11 cellular contexts compared by ENCODE assay signal in the genomic region with DNA sequence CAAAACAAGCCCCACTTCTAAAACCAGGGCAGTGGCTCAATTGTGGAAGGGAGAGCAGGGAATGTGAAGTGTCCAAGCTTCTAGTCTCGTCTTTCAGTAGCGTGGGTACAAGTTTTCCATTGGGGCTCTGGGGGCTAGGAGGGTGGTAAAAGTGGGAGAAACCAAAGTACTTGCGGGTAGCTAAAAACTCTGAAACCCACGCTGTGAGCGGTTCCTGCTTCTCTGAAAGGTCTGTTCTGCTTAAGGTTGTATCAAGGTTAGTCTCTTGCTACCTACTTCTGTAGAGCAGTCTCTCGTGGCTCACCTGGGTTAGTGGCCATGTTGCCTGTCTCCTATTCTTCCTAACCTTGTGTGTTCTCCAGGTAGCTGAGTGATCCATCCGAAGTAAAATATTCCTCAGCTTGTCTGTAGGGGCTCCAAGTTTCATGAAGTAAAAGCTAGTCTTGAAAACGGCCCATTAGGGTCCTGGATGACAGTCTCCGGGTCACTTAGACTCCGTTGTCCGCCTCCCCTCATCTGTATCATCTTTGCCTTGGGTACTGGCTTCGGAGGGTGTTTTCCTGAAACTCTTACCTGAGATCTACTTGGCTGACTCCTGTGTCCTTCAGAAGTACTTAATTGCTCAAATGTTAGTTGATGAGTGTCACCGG. TPM values are rescaled to one million over a fixed set of nuclear protein-coding genes. Genes with fewer than 3 reads are reported as not detected.
DNase-seq lines count a peak whose midpoint lies in the region; ATAC-seq and TF ChIP-seq lines count a peak whose summit lies in the region.
"Had no signal": no experiment of that assay in that cellular context is flagged by ENCODE, and none has a peak within 500 bp of the region (broad histone marks: within the 10 kb centered on the region; RNA-seq: fewer than 3 reads in every experiment).

No MANE protein-coding gene starts in this region.

- peaks cover 51% of the 10 kb centered on the region for H3K4me1 Mint-ChIP-seq in chondrocyte (ENCODE audit: low read depth)

- peaks cover 14% of the 10 kb centered on the region for H3K36me3 Mint-ChIP-seq in chondrocyte (ENCODE audit: low read depth)

- H3K9ac ChIP-seq in HUES48 (ENCODE audit: low read depth, low read length), result peak overlapping the region; percentile 44; the same call in 1 of the 2 replicates
- peak overlapping the region; percentile 2 for H3K9ac ChIP-seq in rectal smooth muscle tissue (ENCODE audit: low read length)

- H3K36me3 ChIP-seq in GM06990 (ENCODE audit: control insufficient read depth, insufficient read depth, low read length), result peaks cover 10% of the 10 kb centered on the region
- peaks cover 23% of the 10 kb centered on the region for H3K36me3 ChIP-seq in HUES48 (ENCODE audit: control insufficient read depth, insufficient read depth, low read length)
- H3K36me3 ChIP-seq in rectal smooth muscle tissue (ENCODE audit: control insufficient read depth, insufficient read depth, low read length), result peaks cover 18% of the 10 kb centered on the region

- H3K27me3 ChIP-seq in GM06990 (replicated peaks; ENCODE audit: control insufficient read depth, insufficient read depth, low read length) (no peaks in the 10 kb centered on the region), HUES48 (ENCODE audit: control insufficient read depth, insufficient read depth, low read length) (no peaks in the 10 kb centered on the region), rectal smooth muscle tissue (ENCODE audit: control insufficient read depth, insufficient read depth, low read length) (no peaks in the 10 kb centered on the region)

- peak overlapping the region; percentile 78 for H3K4me3 Mint-ChIP-seq in chondrocyte (ENCODE audit: unreplicated experiment)

- H3K4me3 ChIP-seq in GM06990 (replicated peaks; ENCODE audit: low read depth, low read length) (0 out of 2 replicates have a peak overlapping the region, but pooled peaks have one; percentile 68), HUES48 (ENCODE audit: low read depth, low read length) (peak overlapping the region; percentile 70), rectal smooth muscle tissue (ENCODE audit: low read length) (peak overlapping the region; percentile 84)
- H3K4me3 ChIP-seq: mucosa of descending colon had no signal

- DNase-seq in GM06990 (ENCODE audit: extremely low read depth, insufficient read length) (no peak), chondrocyte (ENCODE audit: low spot score) (no peak), NCI-H1436 (lab: John Stamatoyannopoulos, UW) (no peak), AML-193 (lab: John Stamatoyannopoulos, UW) (no peak), KG1 (lab: John Stamatoyannopoulos, UW) (no peak)
- DNase-seq: activated CD4-positive, CD25-positive, alpha-beta regulatory T cell treated with anti-CD3 and anti-CD28 coated beads, Interleukin-2, amount 50 U/mL, for 72 hours; NCI-H446 had no signal

- no peak for ATAC-seq in GM19328 (IDR thresholded peaks at IDR 0.05; ENCODE audit: unreplicated experiment)
- ATAC-seq: mucosa of descending colon had no signal

- TF ChIP-seq CTCF in GM06990 (IDR thresholded peaks at IDR 0.05; ENCODE audit: insufficient read depth, low read length, poor library complexity, severe bottlenecking), result no peak
- TF ChIP-seq CTCF in chondrocyte (IDR thresholded peaks at IDR 0.05), result no peak

- no peaks in the 10 kb centered on the region for H3K9me3 Mint-ChIP-seq in chondrocyte (ENCODE audit: low read depth)

- H3K4me1 ChIP-seq in HUES48 (ENCODE audit: control insufficient read depth, insufficient read depth, low read length) (peaks cover 46% of the 10 kb centered on the region), rectal smooth muscle tissue (ENCODE audit: control insufficient read depth, insufficient read depth, low read length) (peaks cover 38% of the 10 kb centered on the region)

- H3K9me3 ChIP-seq in HUES48 (ENCODE audit: control insufficient read depth, insufficient read depth, low read length), result no peaks in the 10 kb centered on the region
- H3K9me3 ChIP-seq: mucosa of descending colon had no signal

- H3K27ac ChIP-seq in HUES48 (ENCODE audit: low read depth, low read length), result peak overlapping the region; percentile 92
- peak overlapping the region; percentile 99 for H3K27ac ChIP-seq in rectal smooth muscle tissue (ENCODE audit: low read depth, low read length)

- H3K27ac Mint-ChIP-seq in chondrocyte (ENCODE audit: unreplicated experiment), result no peak overlapping the region

- no peaks in the 10 kb centered on the region for H3K27me3 Mint-ChIP-seq in chondrocyte (ENCODE audit: low read depth)

RNA-seq across cellular contexts. Expression of gene WDR1, which starts 1.9 kb away (rescaled TPM):
- 312 to 483 TPM (median 462 TPM) in 3 replicates for total RNA-seq in chondrocyte
